Comparison of ENCODE assay signal across 1 cellular context in the genomic region with DNA sequence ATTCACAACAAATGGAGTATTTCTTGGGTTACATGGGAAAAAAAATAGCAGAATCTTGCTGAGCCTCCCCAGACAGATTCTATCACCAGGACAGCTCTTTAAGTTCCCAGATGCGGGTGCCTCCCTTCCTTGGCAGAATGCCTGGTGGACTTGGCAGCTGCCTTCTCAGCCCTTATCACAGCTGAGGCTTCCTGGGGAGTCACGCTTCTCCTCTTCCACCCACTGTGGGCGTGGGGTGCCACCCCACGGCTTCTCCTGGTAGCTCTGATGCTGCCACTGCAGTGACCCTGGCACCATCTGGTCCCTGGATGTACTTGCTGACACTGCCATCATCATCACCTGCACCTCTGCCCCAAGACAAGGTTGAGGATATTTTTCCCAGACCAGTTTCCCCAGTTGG.
A peak's percentile ranks its signal among the peaks of the same experiment; 100 is the strongest.
TF ChIP-seq lines count a peak whose summit lies in the region.

No MANE protein-coding gene starts in this region.

TF ChIP-seq in HEK293, 187 proteins besides CTCF, POLR2A, EP300 and RAD21 (continued from another document):
- TF ChIP-seq, protein P1, sequence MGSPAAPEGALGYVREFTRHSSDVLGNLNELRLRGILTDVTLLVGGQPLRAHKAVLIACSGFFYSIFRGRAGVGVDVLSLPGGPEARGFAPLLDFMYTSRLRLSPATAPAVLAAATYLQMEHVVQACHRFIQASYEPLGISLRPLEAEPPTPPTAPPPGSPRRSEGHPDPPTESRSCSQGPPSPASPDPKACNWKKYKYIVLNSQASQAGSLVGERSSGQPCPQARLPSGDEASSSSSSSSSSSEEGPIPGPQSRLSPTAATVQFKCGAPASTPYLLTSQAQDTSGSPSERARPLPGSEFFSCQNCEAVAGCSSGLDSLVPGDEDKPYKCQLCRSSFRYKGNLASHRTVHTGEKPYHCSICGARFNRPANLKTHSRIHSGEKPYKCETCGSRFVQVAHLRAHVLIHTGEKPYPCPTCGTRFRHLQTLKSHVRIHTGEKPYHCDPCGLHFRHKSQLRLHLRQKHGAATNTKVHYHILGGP (tag by site-specific recombination; IDR thresholded peaks at IDR 0.05): no peak
- TF ChIP-seq ZNF24 (tag by site-specific recombination; IDR thresholded peaks at IDR 0.05): no peak
- TF ChIP-seq, protein P2, sequence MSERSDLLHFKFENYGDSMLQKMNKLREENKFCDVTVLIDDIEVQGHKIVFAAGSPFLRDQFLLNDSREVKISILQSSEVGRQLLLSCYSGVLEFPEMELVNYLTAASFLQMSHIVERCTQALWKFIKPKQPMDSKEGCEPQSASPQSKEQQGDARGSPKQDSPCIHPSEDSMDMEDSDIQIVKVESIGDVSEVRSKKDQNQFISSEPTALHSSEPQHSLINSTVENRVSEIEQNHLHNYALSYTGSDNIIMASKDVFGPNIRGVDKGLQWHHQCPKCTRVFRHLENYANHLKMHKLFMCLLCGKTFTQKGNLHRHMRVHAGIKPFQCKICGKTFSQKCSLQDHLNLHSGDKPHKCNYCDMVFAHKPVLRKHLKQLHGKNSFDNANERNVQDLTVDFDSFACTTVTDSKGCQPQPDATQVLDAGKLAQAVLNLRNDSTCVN (tag by site-specific recombination; optimal IDR thresholded peaks at IDR 0.05): no peak
- TF ChIP-seq SP2 (tag by site-specific recombination; IDR thresholded peaks at IDR 0.05): no peak
- TF ChIP-seq ZNF26 (tag by site-specific recombination; IDR thresholded peaks at IDR 0.05): no peak
- TF ChIP-seq ZBTB20 (tag by site-specific recombination; IDR thresholded peaks at IDR 0.05): no peak
- no peak for TF ChIP-seq ZNF391 (tag by site-specific recombination; IDR thresholded peaks at IDR 0.05; ENCODE audit: borderline replicate concordance, low read depth)
- TF ChIP-seq ZNF138 (tag by site-specific recombination; IDR thresholded peaks at IDR 0.05; ENCODE audit: borderline replicate concordance): no peak
- TF ChIP-seq KLF1 (tag by site-specific recombination; IDR thresholded peaks at IDR 0.05): peak; percentile 31; the same call in 1 of the 2 replicates
- peak; percentile 69 for TF ChIP-seq ZIC2 (tag by site-specific recombination; IDR thresholded peaks at IDR 0.05)
- peak; percentile 56; the same call in 1 of the 2 replicates for TF ChIP-seq GLIS1 (tag by site-specific recombination; IDR thresholded peaks at IDR 0.05)
- TF ChIP-seq ZNF112 (tag by site-specific recombination; IDR thresholded peaks at IDR 0.05): no peak
